Comparison of ENCODE assay signal across 8 cellular contexts in the genomic region with DNA sequence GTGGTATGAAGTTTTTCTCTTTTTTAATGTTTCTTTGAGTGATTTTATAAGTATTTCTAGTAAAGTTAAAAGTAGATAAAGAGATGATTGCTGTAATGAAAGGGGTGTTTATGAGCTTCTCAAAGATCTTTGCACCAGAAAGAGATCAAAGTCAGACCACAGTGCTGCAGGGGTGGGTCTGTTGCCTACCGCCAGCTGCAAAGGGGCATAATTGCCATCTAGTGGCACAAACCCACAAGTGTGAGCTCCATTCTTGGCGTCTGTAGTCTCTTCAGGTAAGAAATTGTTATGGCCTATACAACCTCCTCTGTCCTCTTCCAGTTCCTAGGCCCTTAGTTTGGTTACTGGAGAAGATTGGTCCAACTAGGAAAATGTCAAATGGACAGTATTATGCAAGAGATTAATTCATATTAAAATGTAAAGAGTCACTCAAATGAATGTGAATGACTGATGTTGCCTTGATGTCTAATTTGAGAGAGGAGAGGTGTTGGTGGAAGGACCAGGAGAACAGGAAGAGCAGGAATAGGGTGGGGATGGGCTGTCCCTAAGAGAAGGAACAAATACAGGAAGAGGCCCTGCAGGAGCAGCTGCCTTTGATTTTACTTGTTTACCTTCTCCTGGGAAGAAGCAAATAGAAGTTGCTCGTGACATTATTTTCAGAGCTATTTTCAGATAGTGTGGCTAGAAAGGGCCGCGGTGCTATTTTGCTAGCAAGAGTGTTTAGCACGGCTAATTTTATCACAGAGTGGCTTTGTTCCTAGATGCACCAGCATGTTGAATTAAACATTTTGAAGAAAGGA. TPM values are rescaled to one million over a fixed set of nuclear protein-coding genes. Genes with fewer than 3 reads are reported as not detected.
DNase-seq lines count a peak whose midpoint lies in the region; ATAC-seq lines count a peak whose summit lies in the region.

No MANE protein-coding gene starts in this region.

- DNase-seq in activated CD8-positive, alpha-beta memory T cell treated with anti-CD3 and anti-CD28 coated beads for 1 hour (ENCODE audit: extremely low read depth in 1 of 2, low read depth in 1 of 2), result peak; percentile 13 to 21
- DNase-seq in activated CD8-positive, alpha-beta memory T cell treated with anti-CD3 and anti-CD28 coated beads, Interleukin-2, amount 50 U/mL, for 48 hours, result no peak
- DNase-seq in NCI-H2196 (lab: John Stamatoyannopoulos, UW; ENCODE audit: unreplicated experiment) (peak; percentile 56), lung microvascular endothelial cell (ENCODE audit: low read depth in 2 of 2) (peak; percentile 20 to 34), posterior cingulate gyrus (no peak), NCI-H524 (lab: John Stamatoyannopoulos, UW) (no peak)
- peak; percentile 70 for DNase-seq in activated effector memory CD4-positive, alpha-beta T cell treated with anti-CD3 and anti-CD28 coated beads, Interleukin-2, amount 50 U/mL, for 16 hours

- intact Hi-C loops in posterior cingulate gyrus (cut with DNase I), result no loop called here

- ATAC-seq in GM18867 (IDR thresholded peaks at IDR 0.05; ENCODE audit: unreplicated experiment), result no peak

RNA-seq across cellular contexts. Expression of a gene that starts 53.0 kb away (rescaled TPM):
- total RNA-seq in lung microvascular endothelial cell, result 24.6 and 28.0 TPM in 2 replicates

Comparison
In these comparisons a context has a peak if more than half of its experiments do, and no peak if none do; other contexts are left out.
1. DNase-seq: peak in activated CD8-positive, alpha-beta memory T cell treated with anti-CD3 and anti-CD28 coated beads for 1 hour (2 of 2), NCI-H2196 (single experiment), activated effector memory CD4-positive, alpha-beta T cell treated with anti-CD3 and anti-CD28 coated beads, Interleukin-2, amount 50 U/mL, for 16 hours (single experiment) and lung microvascular endothelial cell (2 of 2); none in activated CD8-positive, alpha-beta memory T cell treated with anti-CD3 and anti-CD28 coated beads, Interleukin-2, amount 50 U/mL, for 48 hours (single experiment), posterior cingulate gyrus (0 of 10) and NCI-H524 (0 of 2).